ENCODE assay signal across 15 cellular contexts in the genomic region with DNA sequence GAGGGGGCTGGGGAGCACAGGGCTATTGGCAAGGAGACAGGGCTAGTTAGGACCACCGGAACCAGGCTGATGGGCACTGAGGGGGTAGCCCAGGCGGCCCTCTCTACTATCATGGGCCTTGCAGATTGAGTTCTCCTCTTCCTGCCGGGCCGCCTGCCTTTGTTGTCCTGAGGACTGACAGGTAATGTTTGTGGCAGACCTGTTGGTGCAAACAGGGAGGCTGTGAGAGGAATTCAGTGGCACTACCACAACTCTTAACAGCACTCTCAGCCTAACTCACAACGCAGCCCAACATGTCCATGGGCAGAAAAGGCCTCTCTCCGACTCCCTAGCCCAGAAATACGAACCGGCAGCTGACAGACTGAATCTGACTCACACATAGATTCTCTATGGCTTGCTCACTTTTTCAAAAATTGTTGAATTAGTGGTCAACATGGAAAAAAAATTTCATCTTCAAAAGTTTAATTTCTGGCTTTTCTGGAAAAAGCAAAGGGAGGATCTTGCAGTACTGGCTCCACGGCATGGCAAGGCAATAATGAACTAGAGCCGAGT. TPM values are rescaled to one million over a fixed set of nuclear protein-coding genes. Genes with fewer than 3 reads are reported as not detected.
DNase-seq lines count a peak whose midpoint lies in the region; ATAC-seq, FAIRE-seq and TF ChIP-seq lines count a peak whose summit lies in the region.
"Had no signal": no experiment of that assay in that cellular context is flagged by ENCODE, and none has a peak within 500 bp of the region (broad histone marks: within the 10 kb centered on the region; RNA-seq: fewer than 3 reads in every experiment).

No MANE protein-coding gene starts in this region.

- intact Hi-C loops in testis (cut with DNase I; ENCODE audit: low total_unique reads) (no loop called here), Calu3 (cut with micrococcal nuclease; ENCODE audit: unreplicated experiment) (no loop called here)

- peaks cover 5% of the 10 kb centered on the region for H3F3A ChIP-seq in SK-N-SH (replicated peaks; ENCODE audit: insufficient read depth)

- H3K79me1 ChIP-seq in neuronal stem cell (ENCODE audit: low read depth, low read length) = no peaks in the 10 kb centered on the region

- TF ChIP-seq RAD21 in SK-N-SH (IDR thresholded peaks at IDR 0.05; ENCODE audit: low read length) = no peak

- H3K4me2 ChIP-seq in SK-N-SH (0 out of 2 replicates have a peak overlapping the region, but pooled peaks have one; percentile 38), neuronal stem cell (ENCODE audit: insufficient read depth, low read length, poor library complexity, severe bottlenecking) (no peak overlapping the region)

- H2AK5ac ChIP-seq in neuronal stem cell (ENCODE audit: low read depth, low read length) = no peak overlapping the region

- no peak overlapping the region for H3K4ac ChIP-seq in neuronal stem cell (ENCODE audit: low read length)

- ATAC-seq in HG03520 (IDR thresholded peaks at IDR 0.05; ENCODE audit: unreplicated experiment) = no peak

- H3K4me1 ChIP-seq in SK-N-SH (ENCODE audit: control insufficient read depth in 1 of 2, insufficient read depth in 2 of 2, low read depth in 1 of 2, low read length in 1 of 2) (peaks cover 10 to 12% of the 10 kb centered on the region in 2 experiments; a peak in 3 of 4 replicates), neuronal stem cell (ENCODE audit: control insufficient read depth in 2 of 2, insufficient read depth in 1 of 2, low read depth in 1 of 2, low read length in 2 of 2) (peaks cover 8 to 16% of the 10 kb centered on the region in 2 donors), testis (peaks cover 7% of the 10 kb centered on the region)

- no peak overlapping the region for H2BK12ac ChIP-seq in neuronal stem cell (ENCODE audit: low read length)

- H3K14ac ChIP-seq in neuronal stem cell (ENCODE audit: low read length) = no peak overlapping the region

- H3K23ac ChIP-seq in neuronal stem cell (ENCODE audit: low read depth, low read length, poor library complexity) = peak overlapping the region; percentile 37

- H4K91ac ChIP-seq in neuronal stem cell (ENCODE audit: low read depth, low read length, poor library complexity) = no peak overlapping the region

- H3K9me2 ChIP-seq in SK-N-SH = no peaks in the 10 kb centered on the region

- no peak overlapping the region for H2BK5ac ChIP-seq in neuronal stem cell (ENCODE audit: low read length)

- no TSS peak for BruUV-seq in Calu3 (replicated peaks; lab: Mats Ljungman, UMichigan)

- FAIRE-seq in RCC 7860 (lab: Jason Lieb, UNC) = no peak

- H2AFZ ChIP-seq in SK-N-SH (ENCODE audit: low read depth) = peak overlapping the region; percentile 74
- no peak overlapping the region for H2AFZ ChIP-seq in neuronal stem cell (ENCODE audit: low read length)

- H3K9me3 Mint-ChIP-seq in Calu3 (ENCODE audit: low read depth, unreplicated experiment) = no peaks in the 10 kb centered on the region
- H3K9me3 Mint-ChIP-seq: activated naive CD4-positive, alpha-beta T cell treated with anti-CD3 and anti-CD28 coated beads, Interleukin-2, amount 50 U/mL, for 24 hours; memory B cell had no signal

- H2BK15ac ChIP-seq in neuronal stem cell (ENCODE audit: low read length) = peak overlapping the region; percentile 20

- H3K27ac ChIP-seq in SK-N-SH (ENCODE audit: low read depth in 2 of 2, low read length in 1 of 2) (peak overlapping the region in 1 of 2 experiments; percentile 12; a peak in 1 of 4 replicates), neuronal stem cell (replicated peaks; ENCODE audit: low read length) (no peak overlapping the region), testis (no peak overlapping the region)
- H3K27ac ChIP-seq: thyroid gland had no signal

- no peak for TF ChIP-seq EP300 in SK-N-SH (IDR thresholded peaks at IDR 0.05; ENCODE audit: borderline replicate concordance in 1 of 2, low read depth in 1 of 2, low read length in 1 of 2)

- H3K27ac Mint-ChIP-seq in Calu3 (ENCODE audit: unreplicated experiment) = no peak overlapping the region
- H3K27ac Mint-ChIP-seq: activated naive CD4-positive, alpha-beta T cell treated with anti-CD3 and anti-CD28 coated beads, Interleukin-2, amount 50 U/mL, for 24 hours; memory B cell had no signal

- H3K79me2 ChIP-seq in SK-N-SH (ENCODE audit: insufficient read depth) = no peaks in the 10 kb centered on the region

- H4K8ac ChIP-seq in neuronal stem cell (ENCODE audit: low read depth, low read length) = no peak overlapping the region

- no peaks in the 10 kb centered on the region for H4K20me1 ChIP-seq in SK-N-SH (ENCODE audit: insufficient read depth)

- no peaks in the 10 kb centered on the region for H3K36me3 ChIP-seq in SK-N-SH (replicated peaks in 1 of 2; ENCODE audit: control insufficient read depth in 1 of 2, insufficient read depth in 2 of 2, low read length in 1 of 2)
- no peaks in the 10 kb centered on the region for H3K36me3 ChIP-seq in neuronal stem cell (replicated peaks in 1 of 2; ENCODE audit: control insufficient read depth in 2 of 2, insufficient read depth in 2 of 2, low read length in 2 of 2)
- H3K36me3 ChIP-seq in testis (ENCODE audit: low read depth, missing control alignments) = no peaks in the 10 kb centered on the region
- H3K36me3 ChIP-seq: thyroid gland had no signal

- peaks cover 7% of the 10 kb centered on the region for H3K36me3 Mint-ChIP-seq in Calu3 (ENCODE audit: insufficient read depth, unreplicated experiment)
- H3K36me3 Mint-ChIP-seq: activated naive CD4-positive, alpha-beta T cell treated with anti-CD3 and anti-CD28 coated beads, Interleukin-2, amount 50 U/mL, for 24 hours; memory B cell had no signal

- TF ChIP-seq CTCF in SK-N-SH (IDR thresholded peaks at IDR 0.05) (no peak), fibroblast of mammary gland (conservative IDR thresholded peaks at IDR 0.05; ENCODE audit: control insufficient read depth, insufficient read depth, low read depth, low read length) (no peak), testis (IDR thresholded peaks at IDR 0.05) (no peak), Calu3 (IDR thresholded peaks at IDR 0.05; ENCODE audit: unreplicated experiment) (no peak)

- H3K27me3 ChIP-seq in SK-N-SH (ENCODE audit: insufficient read depth) (no peaks in the 10 kb centered on the region), neuronal stem cell (ENCODE audit: control insufficient read depth in 3 of 3, insufficient read depth in 3 of 3, low read depth in 1 of 3, low read length in 3 of 3) (peaks cover 22 to 65% (median 50%) of the 10 kb centered on the region in 3 experiments), testis (no peaks in the 10 kb centered on the region)
- H3K27me3 ChIP-seq: thyroid gland had no signal

- H3K9me3 ChIP-seq in SK-N-SH (no peaks in the 10 kb centered on the region), neuronal stem cell (replicated peaks in 1 of 2; ENCODE audit: control insufficient read depth in 2 of 2, insufficient read depth in 1 of 2, low read depth in 1 of 2, low read length in 2 of 2) (peaks cover 3 to 8% of the 10 kb centered on the region in 2 donors), testis (no peaks in the 10 kb centered on the region)
- H3K9me3 ChIP-seq: thyroid gland had no signal

- no peaks in the 10 kb centered on the region for H3K27me3 Mint-ChIP-seq in Calu3 (ENCODE audit: unreplicated experiment)

- H3K9ac ChIP-seq in SK-N-SH = no peak overlapping the region
- H3K9ac ChIP-seq in neuronal stem cell (ENCODE audit: low read depth, low read length, poor library complexity) = no peak overlapping the region

- 55% methylated on average over 8 of the region's 10 CpGs for WGBS in SK-N-SH (ENCODE audit: low lambda C conversion rate)
- WGBS in neuronal stem cell (ENCODE audit: extremely low coverage in 2 of 2, insufficient read length in 2 of 2, insufficient replicate concordance in 1 of 2), 2 donors = no CpG with 5 or more reads among the region's 10 CpGs
- 91 to 95% methylated on average over 6 to 10 of the region's 10 CpGs for WGBS in testis, 2 donors

- TF ChIP-seq POLR2A in testis (IDR thresholded peaks at IDR 0.05) = no peak

- H2BK120ac ChIP-seq in neuronal stem cell (ENCODE audit: low read depth, low read length) = no peak overlapping the region

- peak overlapping the region; percentile 31 for H3K18ac ChIP-seq in neuronal stem cell (ENCODE audit: low read length)

- POLR2A ChIA-PET in SK-N-SH (lab: Yijun Ruan, JAX) = no interaction called here

- CTCF ChIA-PET in SK-N-SH (lab: Yijun Ruan, JAX) = interaction anchor here (1.4 to 13.6 kb wide), 3 partner anchors 13 to 54 kb away, joined by 3 to 201 read pairs (median 89); partner anchors contain the start of gene KCNJ5
- CTCF ChIA-PET in Calu3 (lab: Charles Lee) = no interaction called here

- DNase-seq in EL = peak; percentile 54
- no peak for DNase-seq in SK-N-SH
- peak; percentile 64 for DNase-seq in fibroblast of mammary gland (ENCODE audit: low read depth)
- no peak for DNase-seq in neuronal stem cell (ENCODE audit: low spot score)
- no peak for DNase-seq in testis
- no peak for DNase-seq in RCC 7860 (ENCODE audit: low spot score)
- no peak for DNase-seq in Calu3
- DNase-seq: activated CD4-positive, CD25-positive, alpha-beta regulatory T cell; activated CD8-positive, alpha-beta memory T cell treated with anti-CD3 and anti-CD28 coated beads, Interleukin-2, amount 50 U/mL, for 4 hours; cerebellar nuclear complex; NCI-H1105 treated with DMSO at 0.1 percent for 48 hours; thyroid gland had no signal

- H3K4me3 Mint-ChIP-seq in Calu3 (ENCODE audit: low read depth, unreplicated experiment) = no peak overlapping the region
- H3K4me3 Mint-ChIP-seq: activated naive CD4-positive, alpha-beta T cell treated with anti-CD3 and anti-CD28 coated beads, Interleukin-2, amount 50 U/mL, for 24 hours; memory B cell had no signal

- peaks cover 13% of the 10 kb centered on the region for H3K4me1 Mint-ChIP-seq in Calu3 (ENCODE audit: low read depth, unreplicated experiment)

- H3K4me3 ChIP-seq in SK-N-SH (ENCODE audit: low read depth in 2 of 2, low read length in 1 of 2) (no peak overlapping the region), fibroblast of mammary gland (ENCODE audit: control insufficient read depth, low read depth, low read length) (no peak overlapping the region), neuronal stem cell (ENCODE audit: low read length in 2 of 2) (no peak overlapping the region), testis (no peak overlapping the region)
- H3K4me3 ChIP-seq: thyroid gland had no signal

RNA-seq across cellular contexts. Expression of gene KCNJ5, which starts 11.4 kb away (rescaled TPM):
- polyA plus RNA-seq in SK-N-SH (2012; rRNA removed) (0.03 TPM in 1 of 2 replicates, not detected in the other), testis (ENCODE audit: insufficient read depth, low read depth, low replicate concordance) (2.1 TPM)
- not detected in 2 replicates for polyA plus RNA-seq in SK-N-SH (2012; cell fraction: cytosol; rRNA removed)
- polyA plus RNA-seq in SK-N-SH (2012; cell fraction: nucleus; rRNA removed) = 0.01 TPM in 1 of 2 replicates, not detected in the other
- 0.21 TPM for polyA plus RNA-seq in neuronal stem cell (2013, experiment 1 of 2)
- polyA plus RNA-seq in neuronal stem cell (2013, experiment 2 of 2) = 0.21 TPM
- total RNA-seq in testis (1 to 10 TPM in 1 of 2 donors, under 1 TPM in 1; 0.55 to 1.5 TPM), Calu3 (2022) (not detected in 2 replicates)

RNA-seq across cellular contexts. Expression of gene KCNJ1, which starts 35.5 kb away (rescaled TPM):
- polyA plus RNA-seq in SK-N-SH (2012; rRNA removed) (0.03 TPM in 1 of 2 replicates, not detected in the other), testis (ENCODE audit: insufficient read depth, low read depth, low replicate concordance) (0.16 TPM)
- under 0.01 and 0.01 TPM in 2 replicates for polyA plus RNA-seq in SK-N-SH (2012; cell fraction: cytosol; rRNA removed)
- 0.21 TPM in 1 of 2 replicates, not detected in the other for polyA plus RNA-seq in SK-N-SH (2012; cell fraction: nucleus; rRNA removed)
- polyA plus RNA-seq in neuronal stem cell (2013, experiment 1 of 2) = 0.07 TPM
- 0.07 TPM for polyA plus RNA-seq in neuronal stem cell (2013, experiment 2 of 2)
- total RNA-seq in testis (under 1 TPM; 0.12 to 0.24 TPM), Calu3 (2022) (0.17 TPM in 1 of 2 replicates, not detected in the other)

RNA-seq across cellular contexts. Expression of gene TP53AIP1, which starts 40.1 kb away (rescaled TPM):
- polyA plus RNA-seq in SK-N-SH (2012; rRNA removed) (0.05 TPM in 2 replicates), testis (ENCODE audit: insufficient read depth, low read depth, low replicate concordance) (1.1 TPM)
- 0.01 TPM in 1 of 2 replicates, not detected in the other for polyA plus RNA-seq in SK-N-SH (2012; cell fraction: cytosol; rRNA removed)
- 0.15 and 0.30 TPM in 2 replicates for polyA plus RNA-seq in SK-N-SH (2012; cell fraction: nucleus; rRNA removed)
- not detected for polyA plus RNA-seq in neuronal stem cell (2013, experiment 1 of 2)
- polyA plus RNA-seq in neuronal stem cell (2013, experiment 2 of 2) = 0.11 TPM
- total RNA-seq in testis (1 to 10 TPM in 1 of 2 donors, under 1 TPM in 1; 0.94 to 1.8 TPM), Calu3 (2022) (0.61 and 0.78 TPM in 2 replicates)
- total RNA-seq: thyroid gland had no signal

Comparison
In these comparisons a context has a peak if more than half of its experiments do, and no peak if none do; other contexts are left out.
1. DNase-seq: peak in EL (single experiment) and fibroblast of mammary gland (single experiment); none in SK-N-SH (single experiment), neuronal stem cell (single experiment), testis (single experiment), RCC 7860 (single experiment) and Calu3 (single experiment).